In the genomic region with DNA sequence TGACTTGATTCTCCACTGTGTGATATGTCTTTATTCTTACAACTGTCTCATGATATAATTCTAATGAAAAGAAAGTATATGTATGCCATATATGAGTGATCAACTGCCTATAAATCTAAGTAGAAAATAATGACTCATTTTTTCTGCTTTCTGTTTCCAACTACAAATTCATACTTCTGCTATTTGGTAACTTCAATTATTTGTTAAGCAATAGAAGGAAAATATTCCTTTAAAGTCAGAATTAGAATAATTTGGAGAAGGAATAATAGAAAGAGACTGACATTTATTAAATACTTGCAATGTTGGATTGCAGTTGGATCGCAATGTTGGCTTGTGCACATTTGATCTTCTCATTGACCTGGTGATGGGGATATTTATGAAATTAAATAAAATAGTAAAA, we compare ENCODE assay signal across 13 cellular contexts.
DNase-seq lines count a peak whose midpoint lies in the region; ATAC-seq, FAIRE-seq and TF ChIP-seq lines count a peak whose summit lies in the region.
"Had no signal": no experiment of that assay in that cellular context is flagged by ENCODE, and none has a peak within 500 bp of the region (broad histone marks: within the 10 kb centered on the region; RNA-seq: fewer than 3 reads in every experiment).

No MANE protein-coding gene starts in this region.

- DNase-seq in HCEC 1CT (peak; percentile 4), adipocyte (ENCODE audit: low read depth) (peak; percentile 51), fibroblast of peridontal ligament (ENCODE audit: extremely low read depth) (peak; percentile 30), dorsolateral prefrontal cortex (no peak), GM12891 (ENCODE audit: insufficient read length, low spot score) (no peak)
- DNase-seq: BE2C; CD4-positive, alpha-beta memory T cell; DMS79 had no signal

- no peaks in the 10 kb centered on the region for H3K36me3 ChIP-seq in adipocyte (ENCODE audit: control insufficient read depth, insufficient read depth, low read length, severe bottlenecking)
- H3K36me3 ChIP-seq: BE2C had no signal

- no peak overlapping the region for H3K9ac ChIP-seq in adipocyte (ENCODE audit: low read length)

- peaks cover 10% of the 10 kb centered on the region for H3K4me1 ChIP-seq in adipocyte (ENCODE audit: control insufficient read depth, insufficient read depth, low read length)
- H3K4me1 ChIP-seq: A549, BE2C had no signal

- no peak overlapping the region for H3K4me3 ChIP-seq in adipocyte (ENCODE audit: low read length)
- no peak overlapping the region for H3K4me3 ChIP-seq in dorsolateral prefrontal cortex
- H3K4me3 ChIP-seq: A549 had no signal

- TF ChIP-seq CTCF in dorsolateral prefrontal cortex (IDR thresholded peaks at IDR 0.05 in 54 of 56, conservative IDR thresholded peaks at IDR 0.05 in 2 of 56; ENCODE audit: low read depth in 1 of 56, partially characterized antibody in 56 of 56), result no peak

- TF ChIP-seq POLR2A in GM12891 (IDR thresholded peaks at IDR 0.05; ENCODE audit: low read depth, low read length), result no peak

- no peak for FAIRE-seq in GM12891 (lab: Jason Lieb, UNC)
- FAIRE-seq: A549, G401.6, H54 had no signal

- no peak for ATAC-seq in HG02642 (IDR thresholded peaks at IDR 0.05; ENCODE audit: poor library complexity, unreplicated experiment)
- ATAC-seq: A549 had no signal

- H3K27ac ChIP-seq in dorsolateral prefrontal cortex, result no peak overlapping the region
- H3K27ac ChIP-seq: A549, C4-2B had no signal

- H3K27me3 ChIP-seq in adipocyte (replicated peaks; ENCODE audit: control insufficient read depth, insufficient read depth, low read length), result no peaks in the 10 kb centered on the region
- H3K27me3 ChIP-seq in dorsolateral prefrontal cortex, result no peaks in the 10 kb centered on the region
- H3K27me3 ChIP-seq: BE2C had no signal

- no peaks in the 10 kb centered on the region for H3K9me3 ChIP-seq in adipocyte (ENCODE audit: control insufficient read depth, low read length)
- H3K9me3 ChIP-seq: A549, BE2C had no signal

- intact Hi-C loops in dorsolateral prefrontal cortex (cut with DNase I), result no loop called here

TF ChIP-seq in GM12891, 5 proteins besides CTCF, POLR2A, EP300 and RAD21:
- no peak for TF ChIP-seq PAX5 (IDR thresholded peaks at IDR 0.05; ENCODE audit: insufficient read depth, low read length, severe bottlenecking)
- no peak for TF ChIP-seq SPI1 (IDR thresholded peaks at IDR 0.05; ENCODE audit: low read depth, low read length)
- TF ChIP-seq POU2F2 (IDR thresholded peaks at IDR 0.05; ENCODE audit: low read depth, low read length), result no peak
- TF ChIP-seq POLR2AphosphoS5 (IDR thresholded peaks at IDR 0.05; ENCODE audit: low read depth, low read length), result no peak
- no peak for TF ChIP-seq TAF1 (IDR thresholded peaks at IDR 0.05; ENCODE audit: low read depth, low read length)

Comparison
In these comparisons a context has a peak if more than half of its experiments do, and no peak if none do; other contexts are left out.
1. DNase-seq: peak in HCEC 1CT (single experiment), adipocyte (single experiment) and fibroblast of peridontal ligament (single experiment); none in dorsolateral prefrontal cortex (0 of 10) and GM12891 (single experiment).